ENCODE assay signal across 9 cellular contexts in the genomic region with DNA sequence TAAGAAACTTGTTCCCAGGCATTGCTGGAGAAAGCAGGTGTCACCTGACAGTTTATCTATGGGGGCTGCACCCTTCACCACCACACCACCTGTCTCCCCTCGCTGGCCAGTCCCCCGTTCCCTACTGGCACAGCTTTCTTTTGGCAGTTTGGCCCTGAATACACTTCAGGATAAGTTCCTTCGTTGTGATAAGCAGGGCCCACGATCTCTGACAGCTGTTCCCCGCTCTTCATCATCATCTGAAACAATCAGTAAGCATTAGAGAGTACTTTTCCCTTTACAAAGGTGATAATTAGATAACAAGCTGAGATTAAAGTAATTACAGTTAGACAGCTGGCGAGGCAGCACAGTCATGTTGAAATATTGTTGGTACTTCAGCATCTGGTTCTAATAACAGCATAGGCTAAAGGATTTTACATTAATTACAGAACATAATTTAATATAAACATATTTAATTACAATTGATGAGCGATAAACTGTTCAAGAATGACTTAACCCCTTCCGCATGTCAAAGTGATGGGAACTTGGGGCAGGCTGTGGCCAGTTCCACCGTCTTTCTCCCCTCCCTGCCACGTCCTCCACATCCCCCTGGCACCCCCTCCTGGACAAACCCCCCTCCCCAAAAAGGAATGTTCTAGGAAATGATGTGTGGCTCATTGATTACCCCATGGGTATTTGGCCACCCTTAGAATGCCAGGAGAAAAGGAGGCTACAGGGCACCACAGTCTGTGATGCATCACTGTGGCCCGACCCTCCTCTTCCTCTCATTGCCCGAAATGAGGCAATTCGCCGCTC.
"Had no signal": no experiment of that assay in that cellular context is flagged by ENCODE, and none has a peak within 500 bp of the region (broad histone marks: within the 10 kb centered on the region; RNA-seq: fewer than 3 reads in every experiment).

No MANE protein-coding gene starts in this region.

- DNase-seq: activated CD8-positive, alpha-beta memory T cell treated with anti-CD3 and anti-CD28 coated beads, Interleukin-2, amount 50 U/mL, for 4 hours; activated CD8-positive, alpha-beta T cell treated with anti-CD3 and anti-CD28 coated beads for 36 hours; activated T-cell treated with anti-CD3 and anti-CD28 coated beads, Interleukin-2, amount 50 U/mL, for 72 hours; head of caudate nucleus; left cardiac atrium; naive B cell; retina; stimulated activated CD4-positive, alpha-beta T cell treated with anti-CD3 and anti-CD28 coated beads, Interleukin-4, amount 100 ng/mL, for 1 hour; uterus had no signal

- H3K27ac Mint-ChIP-seq: activated CD8-positive, alpha-beta T cell treated with anti-CD3 and anti-CD28 coated beads for 36 hours; activated T-cell treated with anti-CD3 and anti-CD28 coated beads, Interleukin-2, amount 50 U/mL, for 72 hours had no signal

- H3K9me3 Mint-ChIP-seq: activated CD8-positive, alpha-beta T cell treated with anti-CD3 and anti-CD28 coated beads for 36 hours; naive B cell had no signal

- H3K36me3 Mint-ChIP-seq: naive B cell had no signal

- H3K4me3 Mint-ChIP-seq: activated CD8-positive, alpha-beta T cell treated with anti-CD3 and anti-CD28 coated beads for 36 hours; activated T-cell treated with anti-CD3 and anti-CD28 coated beads, Interleukin-2, amount 50 U/mL, for 72 hours had no signal

- H3K4me1 Mint-ChIP-seq: naive B cell had no signal
